Comparison of ENCODE assay signal across 8 cellular contexts in the genomic region with DNA sequence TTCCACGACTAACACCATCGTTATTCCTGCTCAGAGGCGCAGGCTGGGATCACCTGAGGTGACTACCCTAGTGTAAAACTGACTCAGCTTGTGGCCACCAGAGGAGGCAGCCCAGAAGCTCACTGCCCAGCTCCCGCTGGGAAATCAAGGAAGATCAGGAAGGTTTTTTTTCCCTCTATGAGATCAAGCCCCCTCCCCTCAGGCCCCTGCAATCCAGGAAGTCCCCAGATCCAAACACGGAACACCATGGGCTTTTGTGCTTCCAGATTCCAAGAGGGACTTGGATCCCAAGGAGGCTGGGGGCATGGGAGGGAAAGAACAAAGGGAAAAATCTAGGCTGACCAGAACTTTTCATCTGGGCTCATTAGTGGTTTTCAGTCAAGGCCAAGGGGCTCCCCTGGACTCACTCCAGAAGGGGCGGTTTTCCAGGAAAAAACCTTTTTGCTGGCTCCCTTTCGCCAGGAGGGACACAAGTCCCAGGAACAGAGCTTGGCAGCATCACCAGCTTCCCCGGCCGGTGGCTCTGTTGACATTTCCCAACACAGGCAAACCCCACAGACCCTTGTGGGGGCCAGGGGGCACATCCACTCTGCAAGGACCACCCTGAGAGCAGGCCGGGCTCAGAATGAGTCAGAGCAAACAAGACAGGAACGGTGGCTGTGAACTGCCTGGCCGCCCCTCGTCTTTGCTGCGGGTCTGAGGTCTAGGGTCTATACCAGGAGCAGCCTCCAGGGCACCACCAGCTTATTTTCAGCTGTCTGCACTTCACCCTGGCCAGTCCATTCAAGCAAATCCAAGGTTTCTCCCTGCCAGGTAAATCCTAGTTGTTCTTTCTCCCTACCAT. TPM values are rescaled to one million over a fixed set of nuclear protein-coding genes. Genes with fewer than 3 reads are reported as not detected.
A peak's percentile ranks its signal among the peaks of the same experiment; 100 is the strongest.
DNase-seq lines count a peak whose midpoint lies in the region; ATAC-seq and TF ChIP-seq lines count a peak whose summit lies in the region.

No MANE protein-coding gene starts in this region.

- H3K4me1 ChIP-seq in BLaER1: peaks cover 68% of the 10 kb centered on the region
- H3K4me1 ChIP-seq in osteoblast (ENCODE audit: insufficient read depth, low read length): peaks cover 65% of the 10 kb centered on the region

- no peak overlapping the region for H2AFZ ChIP-seq in osteoblast (ENCODE audit: low read length)

- DNase-seq in RPMI7951 (ENCODE audit: low read depth): peak; percentile 91
- DNase-seq in epithelial cell of prostate (ENCODE audit: low read depth, low spot score): no peak
- peak; percentile 92 for DNase-seq in osteoblast (ENCODE audit: insufficient read length, low spot score, missing footprints)
- no peak for DNase-seq in NCI-H524 treated with DMSO at 0.1 percent for 48 hours (lab: John Stamatoyannopoulos, UW)
- DNase-seq in GOT3 (lab: John Stamatoyannopoulos, UW): no peak

- TF ChIP-seq CTCF in osteoblast (IDR thresholded peaks at IDR 0.05; ENCODE audit: extremely low read depth, low read depth, low read length): no peak

- H4K20me1 ChIP-seq in BLaER1: peaks cover 100% of the 10 kb centered on the region
- peaks cover 84% of the 10 kb centered on the region for H4K20me1 ChIP-seq in osteoblast (ENCODE audit: insufficient read depth, low read length)

- no peaks in the 10 kb centered on the region for H3K9me3 ChIP-seq in BLaER1
- H3K9me3 ChIP-seq in osteoblast (ENCODE audit: low read depth, low read length): no peaks in the 10 kb centered on the region

- H3K27me3 ChIP-seq in BLaER1 (no peaks in the 10 kb centered on the region), osteoblast (ENCODE audit: insufficient read depth, low read length) (no peaks in the 10 kb centered on the region)

- peaks cover 98% of the 10 kb centered on the region for H3K79me2 ChIP-seq in osteoblast (ENCODE audit: insufficient read depth, low read length)

- H3K4me3 ChIP-seq in BLaER1 (no peak overlapping the region), osteoblast (ENCODE audit: insufficient read depth, low read length) (no peak overlapping the region)

- H3K9ac ChIP-seq in BLaER1: no peak overlapping the region

- H3K27ac ChIP-seq in BLaER1: peak overlapping the region; percentile 3; the same call in 1 of the 2 replicates
- H3K27ac ChIP-seq in epithelial cell of prostate: peak overlapping the region; percentile 99
- peak overlapping the region; percentile 92 for H3K27ac ChIP-seq in osteoblast (ENCODE audit: low read depth, low read length)

- H3K4me2 ChIP-seq in BLaER1: no peak overlapping the region
- H3K4me2 ChIP-seq in osteoblast (ENCODE audit: insufficient read depth, low read length): peak overlapping the region; percentile 74

- H3K36me3 ChIP-seq in BLaER1: peaks cover 68% of the 10 kb centered on the region
- peaks cover 36% of the 10 kb centered on the region for H3K36me3 ChIP-seq in osteoblast (ENCODE audit: insufficient read depth, low read length)

- ATAC-seq in HG03095 (IDR thresholded peaks at IDR 0.05; ENCODE audit: unreplicated experiment): no peak
- ATAC-seq in HG03442 (IDR thresholded peaks at IDR 0.05; ENCODE audit: unreplicated experiment): no peak

RNA-seq across cellular contexts. Expression of a gene that starts 36.8 kb away (rescaled TPM):
- 260 and 282 TPM in 2 replicates for total RNA-seq in RPMI7951 (2014; rRNA removed; shearing (Covaris generic))
- 796 and 964 TPM in 2 replicates for total RNA-seq in osteoblast

Comparison
In these comparisons a context has a peak if more than half of its experiments do, and no peak if none do; other contexts are left out.
1. H3K27ac ChIP-seq: peak in every context shown above with its lines; median percentile 99 in epithelial cell of prostate; 92 in osteoblast; 3 in BLaER1.
2. DNase-seq: peak in RPMI7951 (single experiment) and osteoblast (single experiment); none in epithelial cell of prostate (single experiment), NCI-H524 treated with DMSO at 0.1 percent for 48 hours (single experiment) and GOT3 (single experiment).